Comparison of ENCODE assay signal across 21 cellular contexts in genomic region chr12:9106610-9107541, GRCh38. TPM values are rescaled to one million over a fixed set of nuclear protein-coding genes. Genes with fewer than 3 reads are reported as not detected.
"Had no signal": no experiment of that assay in that cellular context is flagged by ENCODE, and none has a peak within 500 bp of the region (broad histone marks: within the 10 kb centered on the region; RNA-seq: fewer than 3 reads in every experiment).

No MANE protein-coding gene starts in this region.

- H3K27ac Mint-ChIP-seq: mesothelial cell of epicardium; naive thymus-derived CD4-positive, alpha-beta T cell; natural killer cell treated with Interleukin-12 subunit alpha and Interleukin-12 subunit beta and Interleukin-15 and Interleukin-18, amount 100 ng/mL, for 72 hours; progenitor cell of endocrine pancreas; stimulated activated effector memory CD8-positive, alpha-beta T cell treated with anti-CD3 and anti-CD28 coated beads, Interleukin-12 subunit alpha, Interleukin-12 subunit beta, amount 100 ng/mL, for 72 hours; stimulated activated naive CD8-positive, alpha-beta T cell treated with anti-CD3 and anti-CD28 coated beads, Interleukin-15, Interleukin-2, amounts not matched to agents 100 ng/mL and 50 ng/mL, for 24 hours; type B pancreatic cell had no signal

- ATAC-seq: left colon; left lung; naive thymus-derived CD4-positive, alpha-beta T cell; natural killer cell treated with Interleukin-12 subunit alpha and Interleukin-12 subunit beta and Interleukin-15 and Interleukin-18, amount 100 ng/mL, for 72 hours; sciatic nerve; stimulated activated effector memory CD8-positive, alpha-beta T cell treated with anti-CD3 and anti-CD28 coated beads, Interleukin-12 subunit alpha, Interleukin-12 subunit beta, amount 100 ng/mL, for 72 hours had no signal

- H3K4me1 Mint-ChIP-seq: mesothelial cell of epicardium had no signal

- DNase-seq: heart left ventricle; islet precursor cell; left colon; left lung; mesendoderm; naive thymus-derived CD4-positive, alpha-beta T cell; ovary; small intestine; spleen; stimulated activated CD4-positive, alpha-beta T cell treated with anti-CD3 and anti-CD28 coated beads, Interleukin-4, amount 100 ng/mL, for 24 hours; stimulated activated naive CD4-positive, alpha-beta T cell; substantia nigra; uterus had no signal

- H3K9me3 Mint-ChIP-seq: mesothelial cell of epicardium; naive thymus-derived CD4-positive, alpha-beta T cell; natural killer cell treated with Interleukin-12 subunit alpha and Interleukin-12 subunit beta and Interleukin-15 and Interleukin-18, amount 100 ng/mL, for 72 hours; stimulated activated effector memory CD8-positive, alpha-beta T cell treated with anti-CD3 and anti-CD28 coated beads, Interleukin-12 subunit alpha, Interleukin-12 subunit beta, amount 100 ng/mL, for 72 hours; stimulated activated naive CD8-positive, alpha-beta T cell treated with anti-CD3 and anti-CD28 coated beads, Interleukin-15, Interleukin-2, amounts not matched to agents 100 ng/mL and 50 ng/mL, for 24 hours; type B pancreatic cell had no signal

- H3K27me3 Mint-ChIP-seq: naive thymus-derived CD4-positive, alpha-beta T cell; natural killer cell treated with Interleukin-12 subunit alpha and Interleukin-12 subunit beta and Interleukin-15 and Interleukin-18, amount 100 ng/mL, for 72 hours; progenitor cell of endocrine pancreas; stimulated activated naive CD8-positive, alpha-beta T cell treated with anti-CD3 and anti-CD28 coated beads, Interleukin-15, Interleukin-2, amounts not matched to agents 100 ng/mL and 50 ng/mL, for 24 hours; type B pancreatic cell had no signal

- H3K4me3 Mint-ChIP-seq: mesothelial cell of epicardium; naive thymus-derived CD4-positive, alpha-beta T cell; natural killer cell treated with Interleukin-12 subunit alpha and Interleukin-12 subunit beta and Interleukin-15 and Interleukin-18, amount 100 ng/mL, for 72 hours; stimulated activated effector memory CD8-positive, alpha-beta T cell treated with anti-CD3 and anti-CD28 coated beads, Interleukin-12 subunit alpha, Interleukin-12 subunit beta, amount 100 ng/mL, for 72 hours; stimulated activated naive CD8-positive, alpha-beta T cell treated with anti-CD3 and anti-CD28 coated beads, Interleukin-15, Interleukin-2, amounts not matched to agents 100 ng/mL and 50 ng/mL, for 24 hours; type B pancreatic cell had no signal

- H3K36me3 Mint-ChIP-seq: mesothelial cell of epicardium; natural killer cell treated with Interleukin-12 subunit alpha and Interleukin-12 subunit beta and Interleukin-15 and Interleukin-18, amount 100 ng/mL, for 72 hours had no signal

RNA-seq across cellular contexts. Expression of gene A2M, which starts 8.8 kb away (rescaled TPM):
- total RNA-seq: mononuclear cell had no signal
